In genomic region chr19:2317756-2318155, GRCh38 we compare ENCODE assay signal across 20 cellular contexts. TPM values are rescaled to one million over a fixed set of nuclear protein-coding genes. Genes with fewer than 3 reads are reported as not detected.
A peak's percentile ranks its signal among the peaks of the same experiment; 100 is the strongest.
DNase-seq lines count a peak whose midpoint lies in the region; ATAC-seq and TF ChIP-seq lines count a peak whose summit lies in the region.
"Had no signal": no experiment of that assay in that cellular context is flagged by ENCODE, and none has a peak within 500 bp of the region (broad histone marks: within the 10 kb centered on the region; RNA-seq: fewer than 3 reads in every experiment).

No MANE protein-coding gene starts in this region.

- no peaks in the 10 kb centered on the region for H3K79me2 ChIP-seq in OCI-LY1 (ENCODE audit: insufficient read depth, low read length)
- H3K79me2 ChIP-seq in PC-9 (ENCODE audit: low read depth), result no peaks in the 10 kb centered on the region

- H2AFZ ChIP-seq in OCI-LY1 (ENCODE audit: low read length), result no peak overlapping the region
- no peak overlapping the region for H2AFZ ChIP-seq in PC-9

- H3F3A ChIP-seq in OCI-LY1 (ENCODE audit: insufficient read depth, low read length) (no peaks in the 10 kb centered on the region), PC-9 (ENCODE audit: insufficient read depth, low read depth) (no peaks in the 10 kb centered on the region)

- intact Hi-C loops in PC-9 (cut with micrococcal nuclease; ENCODE audit: unreplicated experiment), result no loop called here

- H3K9ac ChIP-seq in BLaER1 (peak overlapping the region; percentile 57), OCI-LY1 (ENCODE audit: low read length) (no peak overlapping the region)

- no peaks in the 10 kb centered on the region for H3K36me3 Mint-ChIP-seq in memory B cell
- peaks cover 2% of the 10 kb centered on the region for H3K36me3 Mint-ChIP-seq in stimulated activated memory B cell treated with anti-CD40 and anti-IgM and Interleukin-4, amounts not matched to agents 10 μg/mL and 1 μg/mL and 100 μg/mL, for 72 hours

- peaks cover 20% of the 10 kb centered on the region for H3K36me3 ChIP-seq in BLaER1
- H3K36me3 ChIP-seq in OCI-LY1 (ENCODE audit: insufficient read depth, low read length), result peaks cover 25% of the 10 kb centered on the region
- no peaks in the 10 kb centered on the region for H3K36me3 ChIP-seq in PC-9 (ENCODE audit: low read depth)

- no peak for ATAC-seq in memory B cell (ENCODE audit: low read depth)
- no peak for ATAC-seq in stimulated activated memory B cell treated with anti-CD40 and anti-IgM and Interleukin-4, amounts not matched to agents 10 μg/mL and 1 μg/mL and 100 μg/mL, for 72 hours
- ATAC-seq: HCT116 had no signal

- H3K9me2 ChIP-seq in OCI-LY1 (ENCODE audit: low read depth, low read length) (no peaks in the 10 kb centered on the region), PC-9 (ENCODE audit: insufficient read depth) (no peaks in the 10 kb centered on the region)

- H3K27ac ChIP-seq in BLaER1 (peak overlapping the region; percentile 66), OCI-LY1 (ENCODE audit: low read depth, low read length, poor library complexity, severe bottlenecking) (peak overlapping the region; percentile 50), PC-9 (no peak overlapping the region)
- H3K27ac ChIP-seq: C4-2B had no signal

- TF ChIP-seq CTCF in OCI-LY1 (IDR thresholded peaks at IDR 0.05; ENCODE audit: low read length) (no peak), PC-9 (conservative IDR thresholded peaks at IDR 0.05) (no peak)

- peaks cover 3% of the 10 kb centered on the region for H3K9me3 Mint-ChIP-seq in memory B cell
- no peaks in the 10 kb centered on the region for H3K9me3 Mint-ChIP-seq in stimulated activated memory B cell treated with anti-CD40 and anti-IgM and Interleukin-4, amounts not matched to agents 10 μg/mL and 1 μg/mL and 100 μg/mL, for 72 hours

- BruUV-seq in PC-9 (replicated peaks; lab: Mats Ljungman, UMichigan), result no TSS peak

- peaks cover 80% of the 10 kb centered on the region for H3K4me1 ChIP-seq in BLaER1
- H3K4me1 ChIP-seq in OCI-LY1 (ENCODE audit: insufficient read depth, low read length, severe bottlenecking), result peaks cover 33% of the 10 kb centered on the region
- H3K4me1 ChIP-seq in PC-9 (replicated peaks; ENCODE audit: insufficient read depth), result no peaks in the 10 kb centered on the region

- peak overlapping the region; percentile 50 for H3K27ac Mint-ChIP-seq in memory B cell
- H3K27ac Mint-ChIP-seq in stimulated activated memory B cell treated with anti-CD40 and anti-IgM and Interleukin-4, amounts not matched to agents 10 μg/mL and 1 μg/mL and 100 μg/mL, for 72 hours, result peak overlapping the region; percentile 88

- H3K27me3 ChIP-seq in BLaER1 (no peaks in the 10 kb centered on the region), OCI-LY1 (ENCODE audit: insufficient read depth, low read length) (peaks cover 15% of the 10 kb centered on the region; the same call in 1 of the 2 replicates), PC-9 (ENCODE audit: insufficient read depth, low read depth) (no peaks in the 10 kb centered on the region)

- no peaks in the 10 kb centered on the region for H3K27me3 Mint-ChIP-seq in memory B cell
- H3K27me3 Mint-ChIP-seq in stimulated activated memory B cell treated with anti-CD40 and anti-IgM and Interleukin-4, amounts not matched to agents 10 μg/mL and 1 μg/mL and 100 μg/mL, for 72 hours, result no peaks in the 10 kb centered on the region

- POLR2A ChIA-PET in PC-9 (lab: Charles Lee; ENCODE audit: unreplicated experiment), result no interaction called here

- H3K4me2 ChIP-seq in BLaER1 (peak overlapping the region; percentile 76), OCI-LY1 (ENCODE audit: low read length) (no peak overlapping the region), PC-9 (no peak overlapping the region)

- peaks cover 31% of the 10 kb centered on the region for H3K4me1 Mint-ChIP-seq in memory B cell
- H3K4me1 Mint-ChIP-seq in stimulated activated memory B cell treated with anti-CD40 and anti-IgM and Interleukin-4, amounts not matched to agents 10 μg/mL and 1 μg/mL and 100 μg/mL, for 72 hours, result peaks cover 55% of the 10 kb centered on the region
- H3K4me1 Mint-ChIP-seq: CD8-positive, alpha-beta memory T cell had no signal

- peaks cover 21% of the 10 kb centered on the region for H4K20me1 ChIP-seq in BLaER1
- H4K20me1 ChIP-seq in OCI-LY1 (ENCODE audit: insufficient read depth, low read length), result no peaks in the 10 kb centered on the region
- H4K20me1 ChIP-seq in PC-9 (ENCODE audit: insufficient read depth), result no peaks in the 10 kb centered on the region

- CTCF ChIA-PET in PC-9 (lab: Charles Lee), result no interaction called here

- H3K4me3 Mint-ChIP-seq in memory B cell, result no peak overlapping the region
- H3K4me3 Mint-ChIP-seq in stimulated activated memory B cell treated with anti-CD40 and anti-IgM and Interleukin-4, amounts not matched to agents 10 μg/mL and 1 μg/mL and 100 μg/mL, for 72 hours, result no peak overlapping the region

- DNase-seq in memory B cell (ENCODE audit: low spot score in 2 of 2) (no peak), PC-9 (no peak), NCI-H1417 (lab: John Stamatoyannopoulos, UW) (no peak), activated T-cell treated with anti-CD3 and anti-CD28 coated beads for 4 hours (no peak)
- DNase-seq: CD8-positive, alpha-beta memory T cell; DND-41; NCI-H1694 treated with DMSO at 0.1 percent for 48 hours; NCI-H2081; NCI-H2227 treated with DMSO at 0.1 percent for 48 hours; NCI-H526 treated with DMSO at 0.1 percent for 48 hours; SHP77 treated with DMSO at 0.1 percent for 48 hours had no signal

- H3K4me3 ChIP-seq in BLaER1 (no peak overlapping the region), OCI-LY1 (ENCODE audit: low read depth, low read length, poor library complexity, severe bottlenecking) (no peak overlapping the region), PC-9 (no peak overlapping the region)
- H3K4me3 ChIP-seq: Peyer's patch had no signal

- H3K9me3 ChIP-seq in BLaER1 (peaks cover 11% of the 10 kb centered on the region), OCI-LY1 (ENCODE audit: low read length) (peaks cover 11% of the 10 kb centered on the region), PC-9 (ENCODE audit: insufficient read depth, low read depth) (no peaks in the 10 kb centered on the region)

RNA-seq across cellular contexts. Expression of gene LINGO3, which starts 9.8 kb away (rescaled TPM):
- total RNA-seq in PC-9 (2021), result 0.18 TPM in 1 of 2 replicates, not detected in the other
- total RNA-seq: A172, M059J had no signal

RNA-seq across cellular contexts. Expression of gene LSM7, which starts 10.6 kb away (rescaled TPM):
- total RNA-seq in PC-9 (2021), result 80.2 and 83.4 TPM in 2 replicates

RNA-seq across cellular contexts. Expression of gene SPPL2B, which starts 10.7 kb away (rescaled TPM):
- total RNA-seq in PC-9 (2021), result 49.6 and 64.1 TPM in 2 replicates

RNA-seq across cellular contexts. Expression of gene PEAK3, which starts 35.8 kb away (rescaled TPM):
- not detected in 2 replicates for total RNA-seq in PC-9 (2021)
- total RNA-seq: CD8-positive, alpha-beta memory T cell; M059J; NCI-H460 had no signal

RNA-seq across cellular contexts. Expression of gene TMPRSS9, which starts 42.3 kb away (rescaled TPM):
- total RNA-seq in PC-9 (2021), result 0.10 and 0.20 TPM in 2 replicates
- total RNA-seq: A172; CD8-positive, alpha-beta memory T cell; M059J had no signal
